ENCODE assay signal across 19 cellular contexts in the genomic region with DNA sequence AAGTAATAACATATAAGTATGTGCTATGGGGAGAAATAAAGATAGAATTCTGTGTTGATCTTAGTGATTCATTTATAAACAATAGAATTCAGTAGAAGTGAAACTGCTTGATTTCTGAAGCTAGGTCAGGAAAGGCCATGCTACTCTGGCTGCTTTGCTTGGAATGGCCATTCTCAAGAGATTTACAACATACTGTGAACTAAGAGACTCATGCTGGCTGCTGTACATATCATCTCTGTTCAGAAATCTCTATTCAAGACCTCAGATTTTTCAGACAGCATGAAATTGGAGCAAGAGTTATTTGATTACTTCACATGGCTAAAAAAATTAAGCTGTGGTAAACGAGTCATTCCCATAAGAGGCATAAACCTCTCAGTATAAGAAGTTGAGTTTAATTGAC.
DNase-seq lines count a peak whose midpoint lies in the region; ATAC-seq and TF ChIP-seq lines count a peak whose summit lies in the region.
"Had no signal": no experiment of that assay in that cellular context is flagged by ENCODE, and none has a peak within 500 bp of the region (broad histone marks: within the 10 kb centered on the region; RNA-seq: fewer than 3 reads in every experiment).

No MANE protein-coding gene starts in this region.

- H3K79me2 ChIP-seq in ACC112 (ENCODE audit: control insufficient read depth, insufficient read depth, low read length, unreplicated experiment) = no peaks in the 10 kb centered on the region

- ATAC-seq in body of pancreas = peak; percentile 35
- ATAC-seq in left ventricle myocardium superior = peak; percentile 87
- ATAC-seq in GM21526 (IDR thresholded peaks at IDR 0.05; ENCODE audit: low FRiP score, unreplicated experiment) = no peak
- ATAC-seq: A549 had no signal

- H3K36me3 ChIP-seq in ACC112 (ENCODE audit: insufficient read depth, low read length) (no peaks in the 10 kb centered on the region), body of pancreas (replicated peaks in 1 of 2; ENCODE audit: insufficient read depth in 1 of 2, low read depth in 2 of 2) (no peaks in the 10 kb centered on the region)
- H3K36me3 ChIP-seq: uterus had no signal

- H2AFZ ChIP-seq in ACC112 (ENCODE audit: low read length, unreplicated experiment) = no peak overlapping the region

- H3K4me3 ChIP-seq in ACC112 (ENCODE audit: low read depth, low read length) (no peak overlapping the region), body of pancreas (no peak overlapping the region)
- H3K4me3 ChIP-seq: A549, uterus had no signal

- intact Hi-C loops in body of pancreas (cut with DNase I) (no loop called here), left ventricle myocardium superior (cut with micrococcal nuclease) (no loop called here)

- TF ChIP-seq CTCF in body of pancreas (IDR thresholded peaks at IDR 0.05) = no peak

- H3K4me1 ChIP-seq in ACC112 (ENCODE audit: control insufficient read depth, insufficient read depth, low read length, unreplicated experiment) (peaks cover 25% of the 10 kb centered on the region), body of pancreas (no peaks in the 10 kb centered on the region)
- H3K4me1 ChIP-seq: A549, uterus had no signal

- no peaks in the 10 kb centered on the region for H3K27me3 ChIP-seq in ACC112 (ENCODE audit: insufficient read depth, low read length)
- no peaks in the 10 kb centered on the region for H3K27me3 ChIP-seq in body of pancreas
- H3K27me3 ChIP-seq: uterus had no signal

- TF ChIP-seq POLR2A in body of pancreas (IDR thresholded peaks at IDR 0.05) = no peak

- peak overlapping the region; percentile 48 for H3K27ac ChIP-seq in ACC112 (ENCODE audit: low read depth, low read length)
- H3K27ac ChIP-seq in body of pancreas = no peak overlapping the region
- H3K27ac ChIP-seq: A549, VCaP had no signal

- WGBS in body of pancreas, 2 donors = 26 to 32% methylated on average over 1 of the region's 1 CpG

- no peaks in the 10 kb centered on the region for H3K9me3 ChIP-seq in body of pancreas
- H3K9me3 ChIP-seq: A549, uterus had no signal

- DNase-seq in GM04503 (ENCODE audit: low read depth) (peak; percentile 82), body of pancreas (no peak), left ventricle myocardium superior (no peak), germinal center (ENCODE audit: low spot score) (no peak), activated gamma-delta T cell (lab: John Stamatoyannopoulos, UW) (no peak), ecto neural progenitor cell (ENCODE audit: low spot score) (no peak)
- DNase-seq: activated CD4-positive, alpha-beta memory T cell treated with anti-CD3 and anti-CD28 coated beads for 36 hours; head of caudate nucleus; kidney; NCI-H2081 treated with DMSO at 0.1 percent for 48 hours; NCI-H510A treated with DMSO at 0.1 percent for 48 hours; nephron progenitor cell; retina; T-helper 1 cell; uterus had no signal
